ENCODE assay signal across 11 cellular contexts in the genomic region with DNA sequence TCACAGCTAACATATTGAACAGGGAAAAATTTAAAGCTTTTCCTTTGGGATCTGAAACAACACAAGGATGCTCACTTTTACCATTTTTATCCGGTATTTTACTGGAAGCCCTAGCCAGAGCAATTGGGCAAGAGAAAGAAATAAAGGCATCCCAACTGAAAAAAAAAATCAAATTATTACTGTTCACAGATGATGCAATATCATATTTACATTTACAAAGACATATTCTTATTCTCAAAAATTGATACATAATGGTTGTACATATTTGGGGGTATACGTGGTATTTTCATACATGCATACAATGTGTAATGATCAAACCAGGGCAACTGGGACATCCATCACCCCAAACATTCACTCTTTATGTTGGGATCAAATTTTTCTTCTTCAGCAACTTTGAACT.
"Had no signal": no experiment of that assay in that cellular context is flagged by ENCODE, and none has a peak within 500 bp of the region (broad histone marks: within the 10 kb centered on the region; RNA-seq: fewer than 3 reads in every experiment).

No MANE protein-coding gene starts in this region.

- H3K36me3 ChIP-seq: HAP-1 had no signal

- H3K4me3 ChIP-seq: GM23248, GM23338, HAP-1 had no signal

- H2AFZ ChIP-seq: GM23248, GM23338 had no signal

- H3K4me1 ChIP-seq: HAP-1 had no signal

- H3K4me2 ChIP-seq: GM23338 had no signal

- H3K9ac ChIP-seq: GM23248 had no signal

- FAIRE-seq: H1, H54 had no signal

- H3K27ac ChIP-seq: GM23248 had no signal

- H3K9me3 ChIP-seq: HAP-1 had no signal

- ATAC-seq: GM23338, HCT116 had no signal

- DNase-seq: GM23248, GOT3, H7, H9, HCEC 1CT, HFFc6 had no signal
